ENCODE assay signal across 14 cellular contexts in the genomic region with DNA sequence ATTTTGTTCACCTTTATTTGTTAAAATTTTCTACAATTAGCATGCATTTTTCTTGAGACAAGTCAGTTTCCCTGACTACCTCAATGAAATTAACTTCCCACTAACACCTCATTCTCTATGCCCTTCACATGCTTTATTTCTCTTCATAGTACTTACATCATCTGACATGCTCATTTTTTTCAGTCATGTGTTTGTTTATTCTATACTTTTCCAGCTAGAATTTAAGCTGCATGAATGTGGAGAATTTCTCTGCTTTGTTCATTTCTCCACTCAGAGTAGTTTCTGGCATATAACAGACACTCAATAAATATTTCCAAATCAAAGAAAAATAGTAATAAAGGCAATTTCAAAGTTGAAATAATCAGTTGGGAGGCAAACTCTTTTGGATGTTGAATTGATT.
"Had no signal": no experiment of that assay in that cellular context is flagged by ENCODE, and none has a peak within 500 bp of the region (broad histone marks: within the 10 kb centered on the region; RNA-seq: fewer than 3 reads in every experiment).

No MANE protein-coding gene starts in this region.

- H3K36me3 Mint-ChIP-seq: activated naive CD4-positive, alpha-beta T cell treated with anti-CD3 and anti-CD28 coated beads, Interleukin-2, amount 10 ng/mL, durations not matched to agents 7 days and 5 days; naive thymus-derived CD4-positive, alpha-beta T cell; type B pancreatic cell had no signal

- H3K4me3 Mint-ChIP-seq: activated CD4-positive, alpha-beta memory T cell treated with anti-CD3 and anti-CD28 coated beads, Interleukin-2, amount 10 ng/mL, durations not matched to agents 7 days and 5 days; activated naive CD4-positive, alpha-beta T cell treated with anti-CD3 and anti-CD28 coated beads, Interleukin-2, amount 10 ng/mL, durations not matched to agents 7 days and 5 days; activated T-cell treated with anti-CD3 and anti-CD28 coated beads, Interleukin-2, amount 50 U/mL, for 24 hours; naive thymus-derived CD4-positive, alpha-beta T cell; stimulated activated naive CD8-positive, alpha-beta T cell treated with anti-CD3 and anti-CD28 coated beads, Interleukin-15, amount 100 ng/mL, for 72 hours; type B pancreatic cell had no signal

- H3K4me3 ChIP-seq: heart left ventricle, lung, mucosa of descending colon, prostate gland had no signal

- DNase-seq: activated CD4-positive, alpha-beta memory T cell treated with anti-CD3 and anti-CD28 coated beads, Interleukin-2, amount 10 ng/mL, durations not matched to agents 7 days and 5 days; activated CD4-positive, alpha-beta T cell treated with anti-CD3 and anti-CD28 coated beads for 4 hours; activated naive CD4-positive, alpha-beta T cell treated with anti-CD3 and anti-CD28 coated beads, Interleukin-2, amount 10 ng/mL, durations not matched to agents 7 days and 5 days; activated T-cell treated with anti-CD3 and anti-CD28 coated beads, Interleukin-2, amount 50 U/mL, for 24 hours; heart left ventricle; mucosa of descending colon; naive thymus-derived CD4-positive, alpha-beta T cell; nucleus accumbens; stimulated activated CD4-positive, alpha-beta T cell treated with anti-CD3 and anti-CD28 coated beads, Interleukin-1b, Interleukin-23, amount 100 ng/mL, for 48 hours; stimulated activated naive CD8-positive, alpha-beta T cell treated with anti-CD3 and anti-CD28 coated beads, Interleukin-15, amount 100 ng/mL, for 72 hours had no signal

- H3K4me1 Mint-ChIP-seq: activated CD4-positive, alpha-beta memory T cell treated with anti-CD3 and anti-CD28 coated beads, Interleukin-2, amount 10 ng/mL, durations not matched to agents 7 days and 5 days; activated naive CD4-positive, alpha-beta T cell treated with anti-CD3 and anti-CD28 coated beads, Interleukin-2, amount 10 ng/mL, durations not matched to agents 7 days and 5 days; naive thymus-derived CD4-positive, alpha-beta T cell; stimulated activated naive CD8-positive, alpha-beta T cell treated with anti-CD3 and anti-CD28 coated beads, Interleukin-15, amount 100 ng/mL, for 72 hours had no signal

- H3K27me3 Mint-ChIP-seq: activated CD4-positive, alpha-beta memory T cell treated with anti-CD3 and anti-CD28 coated beads, Interleukin-2, amount 10 ng/mL, durations not matched to agents 7 days and 5 days; activated naive CD4-positive, alpha-beta T cell treated with anti-CD3 and anti-CD28 coated beads, Interleukin-2, amount 10 ng/mL, durations not matched to agents 7 days and 5 days; activated T-cell treated with anti-CD3 and anti-CD28 coated beads, Interleukin-2, amount 50 U/mL, for 24 hours; naive thymus-derived CD4-positive, alpha-beta T cell; stimulated activated naive CD8-positive, alpha-beta T cell treated with anti-CD3 and anti-CD28 coated beads, Interleukin-15, amount 100 ng/mL, for 72 hours; type B pancreatic cell had no signal

- H3K27ac Mint-ChIP-seq: activated CD4-positive, alpha-beta memory T cell treated with anti-CD3 and anti-CD28 coated beads, Interleukin-2, amount 10 ng/mL, durations not matched to agents 7 days and 5 days; activated naive CD4-positive, alpha-beta T cell treated with anti-CD3 and anti-CD28 coated beads, Interleukin-2, amount 10 ng/mL, durations not matched to agents 7 days and 5 days; activated T-cell treated with anti-CD3 and anti-CD28 coated beads, Interleukin-2, amount 50 U/mL, for 24 hours; naive thymus-derived CD4-positive, alpha-beta T cell; stimulated activated naive CD8-positive, alpha-beta T cell treated with anti-CD3 and anti-CD28 coated beads, Interleukin-15, amount 100 ng/mL, for 72 hours; type B pancreatic cell had no signal

- H3K9me3 Mint-ChIP-seq: activated CD4-positive, alpha-beta memory T cell treated with anti-CD3 and anti-CD28 coated beads, Interleukin-2, amount 10 ng/mL, durations not matched to agents 7 days and 5 days; activated naive CD4-positive, alpha-beta T cell treated with anti-CD3 and anti-CD28 coated beads, Interleukin-2, amount 10 ng/mL, durations not matched to agents 7 days and 5 days; activated T-cell treated with anti-CD3 and anti-CD28 coated beads, Interleukin-2, amount 50 U/mL, for 24 hours; stimulated activated naive CD8-positive, alpha-beta T cell treated with anti-CD3 and anti-CD28 coated beads, Interleukin-15, amount 100 ng/mL, for 72 hours; type B pancreatic cell had no signal

- H3K27me3 ChIP-seq: heart left ventricle had no signal

- H3K4me1 ChIP-seq: heart left ventricle, prostate gland had no signal

- H3K27ac ChIP-seq: heart left ventricle, prostate gland, VCaP had no signal

- H3K9me3 ChIP-seq: heart left ventricle, mucosa of descending colon, prostate gland had no signal

- H3K36me3 ChIP-seq: heart left ventricle, prostate gland had no signal
